ENCODE assay signal across 1 cellular context in genomic region chr18:5630057-5630765, GRCh38.
TF ChIP-seq lines count a peak whose summit lies in the region.

No MANE protein-coding gene starts in this region.

TF ChIP-seq in HEK293, 187 proteins besides CTCF, POLR2A, EP300 and RAD21 (continued from another document):
- peak; percentile 71; the same call in 1 of the 2 replicates for TF ChIP-seq PBX3 (CRISPR knock-in tag; IDR thresholded peaks at IDR 0.05)
- TF ChIP-seq ZNF747 (tag by site-specific recombination; IDR thresholded peaks at IDR 0.05), result no peak
- peak; percentile 42; the same call in 1 of the 2 replicates for TF ChIP-seq ZNF561 (tag by site-specific recombination; IDR thresholded peaks at IDR 0.05; ENCODE audit: borderline replicate concordance)
- TF ChIP-seq ZNF335 (tag by site-specific recombination; conservative IDR thresholded peaks at IDR 0.05), result peak; percentile 63
- no peak for TF ChIP-seq ZSCAN18 (tag by site-specific recombination; IDR thresholded peaks at IDR 0.05)
- peak; percentile 71; the same call in 1 of the 2 replicates for TF ChIP-seq ZNF777 (tag by site-specific recombination; IDR thresholded peaks at IDR 0.05; ENCODE audit: borderline replicate concordance)
